14 cellular contexts compared by ENCODE assay signal in the genomic region with DNA sequence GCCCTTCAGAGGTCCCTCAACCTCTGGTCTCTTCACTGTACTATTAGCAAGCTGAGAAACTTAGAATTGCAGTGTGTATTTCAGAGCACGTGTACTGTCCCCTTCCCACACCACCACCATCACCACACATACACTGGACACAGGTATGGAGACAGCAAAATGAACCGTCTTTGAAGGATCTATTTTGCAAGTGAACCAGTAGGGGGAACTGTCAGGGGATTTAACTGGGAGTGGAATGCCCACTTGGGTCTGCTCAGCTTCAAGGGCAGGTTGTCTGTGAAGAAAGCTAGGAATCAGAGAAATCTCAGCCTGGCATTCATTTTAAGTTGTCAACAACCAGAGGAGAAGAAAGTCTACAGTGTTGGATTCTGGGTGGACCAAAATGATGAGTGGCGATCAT.
DNase-seq lines count a peak whose midpoint lies in the region; ATAC-seq, FAIRE-seq and TF ChIP-seq lines count a peak whose summit lies in the region.
"Had no signal": no experiment of that assay in that cellular context is flagged by ENCODE, and none has a peak within 500 bp of the region (broad histone marks: within the 10 kb centered on the region; RNA-seq: fewer than 3 reads in every experiment).

No MANE protein-coding gene starts in this region.

- H3K4me1 ChIP-seq in A673 (ENCODE audit: insufficient read depth, low read length, poor library complexity, severe bottlenecking) (no peaks in the 10 kb centered on the region), SK-N-SH (ENCODE audit: control insufficient read depth in 1 of 2, insufficient read depth in 2 of 2, low read depth in 1 of 2, low read length in 1 of 2) (peaks cover 0 to 51% of the 10 kb centered on the region in 2 experiments; a peak in 2 of 4 replicates)

- TF ChIP-seq CTCF in A673 (conservative IDR thresholded peaks at IDR 0.05; ENCODE audit: low read depth, low read length) (peak; percentile 49), SK-N-SH (IDR thresholded peaks at IDR 0.05) (peak; percentile 36)

- peak; percentile 59 for FAIRE-seq in GM18507 (lab: Jason Lieb, UNC)
- FAIRE-seq: GM19239 had no signal

- H4K20me1 ChIP-seq in SK-N-SH (ENCODE audit: insufficient read depth), result no peaks in the 10 kb centered on the region

- DNase-seq in A673 (ENCODE audit: low spot score), result peak; percentile 30
- no peak for DNase-seq in GM18507 (ENCODE audit: extremely low spot score, insufficient read length, low read depth)
- no peak for DNase-seq in SK-N-SH
- DNase-seq in glomerular visceral epithelial cell (ENCODE audit: extremely low spot score), result peak; percentile 8
- DNase-seq in stimulated activated CD8-positive, alpha-beta memory T cell treated with anti-CD3 and anti-CD28 coated beads, Interleukin-4, amount 100 ng/mL, for 48 hours, result no peak
- DNase-seq: CD4-positive, alpha-beta T cell; cortex of kidney; left colon had no signal

- no peaks in the 10 kb centered on the region for H3K36me3 ChIP-seq in A673 (ENCODE audit: insufficient read depth, low read length, poor library complexity, severe bottlenecking)
- no peaks in the 10 kb centered on the region for H3K36me3 ChIP-seq in SK-N-SH (replicated peaks in 1 of 2; ENCODE audit: control insufficient read depth in 1 of 2, insufficient read depth in 2 of 2, low read length in 1 of 2)

- no peaks in the 10 kb centered on the region for H3K27me3 ChIP-seq in A673 (replicated peaks; ENCODE audit: insufficient read depth, low read depth, low read length, poor library complexity)
- no peaks in the 10 kb centered on the region; the same call in 1 of the 2 replicates for H3K27me3 ChIP-seq in SK-N-SH (ENCODE audit: insufficient read depth)

- H3K9me3 ChIP-seq in A673 (ENCODE audit: low read depth, low read length, poor library complexity, severe bottlenecking) (no peaks in the 10 kb centered on the region), SK-N-SH (no peaks in the 10 kb centered on the region)

- H3K27ac ChIP-seq in A673 (ENCODE audit: low read depth, low read length, poor library complexity, severe bottlenecking) (no peak overlapping the region), SK-N-SH (ENCODE audit: low read depth in 2 of 2, low read length in 1 of 2) (peak overlapping the region in 1 of 2 experiments; percentile 92; a peak in 2 of 4 replicates)

- CTCF ChIA-PET in A673 (lab: Charles Lee), result no interaction called here
- CTCF ChIA-PET in SK-N-SH (lab: Yijun Ruan, JAX), result interaction anchor here (0.7 to 2.1 kb wide), 9 partner anchors 20 to 204 kb away, joined by 3 to 7 read pairs (median 3); no protein-coding TSS in a partner anchor

- BruUV-seq in A673 (replicated peaks; lab: Mats Ljungman, UMichigan), result no TSS peak

- TF ChIP-seq RAD21 in SK-N-SH (IDR thresholded peaks at IDR 0.05; ENCODE audit: low read length), result peak; percentile 55

- no peak overlapping the region for H3K9ac ChIP-seq in SK-N-SH

- no peaks in the 10 kb centered on the region for H3K79me2 ChIP-seq in SK-N-SH (ENCODE audit: insufficient read depth)

- no peak overlapping the region for H2AFZ ChIP-seq in SK-N-SH (ENCODE audit: low read depth)

- no peak for TF ChIP-seq EP300 in SK-N-SH (IDR thresholded peaks at IDR 0.05; ENCODE audit: borderline replicate concordance in 1 of 2, low read depth in 1 of 2, low read length in 1 of 2)

- POLR2A ChIA-PET in A673 (lab: Charles Lee; ENCODE audit: low non-redundant PET) (no interaction called here), SK-N-SH (lab: Yijun Ruan, JAX) (interaction anchor here (0.7 kb wide), 1 partner anchor 38 kb away, joined by 4 read pairs; no protein-coding TSS in a partner anchor)

- no peaks in the 10 kb centered on the region for H3F3A ChIP-seq in SK-N-SH (replicated peaks; ENCODE audit: insufficient read depth)

- ATAC-seq in HG03280 (IDR thresholded peaks at IDR 0.05; ENCODE audit: unreplicated experiment) (no peak), HG03108 (IDR thresholded peaks at IDR 0.05; ENCODE audit: unreplicated experiment) (no peak), GM18873 (IDR thresholded peaks at IDR 0.05; ENCODE audit: low FRiP score, unreplicated experiment) (no peak)
- ATAC-seq: left colon; stimulated activated memory B cell treated with anti-CD40 and anti-IgM and Interleukin-4, amounts not matched to agents 10 μg/mL and 1 μg/mL and 100 μg/mL, for 72 hours had no signal

- H3K9me2 ChIP-seq in SK-N-SH, result no peaks in the 10 kb centered on the region

- 62% methylated on average over 3 of the region's 3 CpGs for WGBS in SK-N-SH (ENCODE audit: low lambda C conversion rate)

- H3K4me2 ChIP-seq in SK-N-SH, result no peak overlapping the region

- H3K4me3 ChIP-seq in A673 (ENCODE audit: low read depth, low read length, poor library complexity, severe bottlenecking), result no peak overlapping the region
- no peak overlapping the region for H3K4me3 ChIP-seq in SK-N-SH (ENCODE audit: low read depth in 2 of 2, low read length in 1 of 2)
- H3K4me3 ChIP-seq: skin epidermis had no signal

- intact Hi-C loops in A673 (cut with micrococcal nuclease; ENCODE audit: unreplicated experiment), result no loop called here

TF ChIP-seq in SK-N-SH, 30 proteins besides CTCF, POLR2A, EP300 and RAD21:
- TF ChIP-seq, protein P1, sequence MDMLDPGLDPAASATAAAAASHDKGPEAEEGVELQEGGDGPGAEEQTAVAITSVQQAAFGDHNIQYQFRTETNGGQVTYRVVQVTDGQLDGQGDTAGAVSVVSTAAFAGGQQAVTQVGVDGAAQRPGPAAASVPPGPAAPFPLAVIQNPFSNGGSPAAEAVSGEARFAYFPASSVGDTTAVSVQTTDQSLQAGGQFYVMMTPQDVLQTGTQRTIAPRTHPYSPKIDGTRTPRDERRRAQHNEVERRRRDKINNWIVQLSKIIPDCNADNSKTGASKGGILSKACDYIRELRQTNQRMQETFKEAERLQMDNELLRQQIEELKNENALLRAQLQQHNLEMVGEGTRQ (IDR thresholded peaks at IDR 0.05; ENCODE audit: borderline replicate concordance, low read depth, low read length), result no peak
- TF ChIP-seq SMC3 (IDR thresholded peaks at IDR 0.05; ENCODE audit: low read depth, low read length), result peak; percentile 15; the same call in 1 of the 2 replicates

Comparison
In these comparisons a context has a peak if more than half of its experiments do, and no peak if none do; other contexts are left out.
1. DNase-seq: peak in A673 (single experiment) and glomerular visceral epithelial cell (single experiment); none in GM18507 (single experiment), SK-N-SH (single experiment) and stimulated activated CD8-positive, alpha-beta memory T cell treated with anti-CD3 and anti-CD28 coated beads, Interleukin-4, amount 100 ng/mL, for 48 hours (single experiment).